In genomic region chr1:115976900-115977480, GRCh38 we compare ENCODE assay signal across 8 cellular contexts. TPM values are rescaled to one million over a fixed set of nuclear protein-coding genes. Genes with fewer than 3 reads are reported as not detected.
DNase-seq lines count a peak whose midpoint lies in the region; ATAC-seq and TF ChIP-seq lines count a peak whose summit lies in the region.

No MANE protein-coding gene starts in this region.

- peak overlapping the region; percentile 56; the same call in 1 of the 2 replicates for H2AFZ ChIP-seq in SK-N-SH (ENCODE audit: low read depth)

- POLR2A ChIA-PET in SK-N-SH (lab: Yijun Ruan, JAX): no interaction called here
- POLR2A ChIA-PET in activated CD4-positive, alpha-beta memory T cell treated with anti-CD3 and anti-CD28 coated beads, Interleukin-2, amount 10 ng/mL, durations not matched to agents 7 days and 5 days (lab: Charles Lee): no interaction called here

- no peak for TF ChIP-seq RAD21 in SK-N-SH (IDR thresholded peaks at IDR 0.05; ENCODE audit: low read length)

- TF ChIP-seq CTCF in SK-N-SH (IDR thresholded peaks at IDR 0.05): no peak
- TF ChIP-seq CTCF in sigmoid colon (IDR thresholded peaks at IDR 0.05): no peak

- H3K4me2 ChIP-seq in SK-N-SH: peak overlapping the region; percentile 59; the same call in 1 of the 2 replicates

- H3K36me3 ChIP-seq in SK-N-SH (replicated peaks in 1 of 2; ENCODE audit: control insufficient read depth in 1 of 2, insufficient read depth in 2 of 2, low read length in 1 of 2) (no peaks in the 10 kb centered on the region), sigmoid colon (no peaks in the 10 kb centered on the region)

- no peak overlapping the region for H3K9ac ChIP-seq in SK-N-SH

- H3K4me3 Mint-ChIP-seq in activated CD4-positive, alpha-beta memory T cell treated with anti-CD3 and anti-CD28 coated beads, Interleukin-2, amount 10 ng/mL, durations not matched to agents 7 days and 5 days: peak overlapping the region; percentile 49

- CTCF ChIA-PET in SK-N-SH (lab: Yijun Ruan, JAX): no interaction called here
- CTCF ChIA-PET in activated CD4-positive, alpha-beta memory T cell treated with anti-CD3 and anti-CD28 coated beads, Interleukin-2, amount 10 ng/mL, durations not matched to agents 7 days and 5 days (lab: Charles Lee): no interaction called here

- H3K4me1 ChIP-seq in SK-N-SH (ENCODE audit: control insufficient read depth in 1 of 2, insufficient read depth in 2 of 2, low read depth in 1 of 2, low read length in 1 of 2): peaks cover 0 to 4% of the 10 kb centered on the region in 2 experiments; a peak in 1 of 4 replicates
- no peaks in the 10 kb centered on the region for H3K4me1 ChIP-seq in right cardiac atrium (ENCODE audit: control insufficient read depth, insufficient read depth, low read length)
- H3K4me1 ChIP-seq in sigmoid colon: peaks cover 0 to 11% (median 5%) of the 10 kb centered on the region in 4 donors

- H3K9me3 ChIP-seq in SK-N-SH (no peaks in the 10 kb centered on the region), right cardiac atrium (ENCODE audit: control insufficient read depth, low read length) (no peaks in the 10 kb centered on the region), sigmoid colon (no peaks in the 10 kb centered on the region)

- intact Hi-C loops in right cardiac atrium (cut with DNase I) (loop anchor here in 1 of 4 donors (10.0 kb wide), 1 partner anchor 172 kb away; no protein-coding TSS in a partner anchor), sigmoid colon (cut with DNase I) (no loop called here)

- no peaks in the 10 kb centered on the region for H3K79me2 ChIP-seq in SK-N-SH (ENCODE audit: insufficient read depth)

- H4K20me1 ChIP-seq in SK-N-SH (ENCODE audit: insufficient read depth): no peaks in the 10 kb centered on the region

- peak; percentile 24 for DNase-seq in SK-N-SH
- DNase-seq in activated CD4-positive, alpha-beta memory T cell treated with anti-CD3 and anti-CD28 coated beads, Interleukin-2, amount 10 ng/mL, durations not matched to agents 7 days and 5 days: no peak
- peak in 2 of 3 donors; percentile 55 to 62 for DNase-seq in right cardiac atrium
- DNase-seq in sigmoid colon: no peak
- DNase-seq in activated CD4-positive, alpha-beta T cell treated with anti-CD3 and anti-CD28 coated beads for 1 hour: no peak

- no peak overlapping the region for H3K27ac ChIP-seq in SK-N-SH (ENCODE audit: low read depth in 2 of 2, low read length in 1 of 2)
- peak overlapping the region; percentile 59 for H3K27ac ChIP-seq in right cardiac atrium (ENCODE audit: low read length)
- H3K27ac ChIP-seq in sigmoid colon: peak overlapping the region; percentile 57 to 62 (median 62)

- H3K27ac Mint-ChIP-seq in activated CD4-positive, alpha-beta memory T cell treated with anti-CD3 and anti-CD28 coated beads, Interleukin-2, amount 10 ng/mL, durations not matched to agents 7 days and 5 days: no peak overlapping the region

- no peaks in the 10 kb centered on the region for H3K9me2 ChIP-seq in SK-N-SH

- no peak for TF ChIP-seq EP300 in SK-N-SH (IDR thresholded peaks at IDR 0.05; ENCODE audit: borderline replicate concordance in 1 of 2, low read depth in 1 of 2, low read length in 1 of 2)
- no peak for TF ChIP-seq EP300 in sigmoid colon (IDR thresholded peaks at IDR 0.05)

- H3K27me3 Mint-ChIP-seq in activated CD4-positive, alpha-beta memory T cell treated with anti-CD3 and anti-CD28 coated beads, Interleukin-2, amount 10 ng/mL, durations not matched to agents 7 days and 5 days: peaks cover 28% of the 10 kb centered on the region

- H3K9me3 Mint-ChIP-seq in activated CD4-positive, alpha-beta memory T cell treated with anti-CD3 and anti-CD28 coated beads, Interleukin-2, amount 10 ng/mL, durations not matched to agents 7 days and 5 days: no peaks in the 10 kb centered on the region

- no peaks in the 10 kb centered on the region for H3F3A ChIP-seq in SK-N-SH (replicated peaks; ENCODE audit: insufficient read depth)

- H3K27me3 ChIP-seq in SK-N-SH (ENCODE audit: insufficient read depth) (peaks cover 8% of the 10 kb centered on the region; the same call in 1 of the 2 replicates), right cardiac atrium (ENCODE audit: control insufficient read depth, insufficient read depth) (no peaks in the 10 kb centered on the region), sigmoid colon (peaks cover 4 to 13% (median 11%) of the 10 kb centered on the region in 3 donors)

- peaks cover 14% of the 10 kb centered on the region for H3K4me1 Mint-ChIP-seq in activated CD4-positive, alpha-beta memory T cell treated with anti-CD3 and anti-CD28 coated beads, Interleukin-2, amount 10 ng/mL, durations not matched to agents 7 days and 5 days

- TF ChIP-seq POLR2A in sigmoid colon (IDR thresholded peaks at IDR 0.05): no peak

- H3K36me3 Mint-ChIP-seq in activated CD4-positive, alpha-beta memory T cell treated with anti-CD3 and anti-CD28 coated beads, Interleukin-2, amount 10 ng/mL, durations not matched to agents 7 days and 5 days (ENCODE audit: low read depth): no peaks in the 10 kb centered on the region

- ATAC-seq in SK-N-SH treated with all-trans-retinoic acid at 6 μM for 48 hours (no peak), right cardiac atrium (no peak), HG03460 (IDR thresholded peaks at IDR 0.05; ENCODE audit: unreplicated experiment) (no peak), GM19328 (IDR thresholded peaks at IDR 0.05; ENCODE audit: unreplicated experiment) (no peak)

- WGBS in SK-N-SH (ENCODE audit: low lambda C conversion rate): 93% methylated on average over 13 of the region's 18 CpGs
- 53% methylated on average over 18 of the region's 18 CpGs for WGBS in right cardiac atrium
- WGBS in sigmoid colon, 2 donors: 48 to 64% methylated on average over 18 of the region's 18 CpGs

- H3K4me3 ChIP-seq in SK-N-SH (ENCODE audit: low read depth in 2 of 2, low read length in 1 of 2) (peak overlapping the region; percentile 62 to 64; a peak in 3 of 4 replicates), right cardiac atrium (ENCODE audit: low read length) (peak overlapping the region; percentile 94), sigmoid colon (peak overlapping the region; percentile 31 to 61 (median 54))

TF ChIP-seq in SK-N-SH, 30 proteins besides CTCF, POLR2A, EP300 and RAD21:
- TF ChIP-seq MEF2A (IDR thresholded peaks at IDR 0.05; ENCODE audit: borderline replicate concordance, low read depth) (no peak), EZH2phosphoT487 (IDR thresholded peaks at IDR 0.05; ENCODE audit: borderline replicate concordance, low read depth) (no peak), TAF1 (IDR thresholded peaks at IDR 0.05; ENCODE audit: borderline replicate concordance, low read depth, low read length) (no peak)

TF ChIP-seq in SK-N-SH treated with all-trans-retinoic acid at 6 μM for 48 hours, 23 proteins besides CTCF, POLR2A, EP300 and RAD21 (continues in another document):
- no peak for TF ChIP-seq ESRRG (CRISPR knock-in tag; IDR thresholded peaks at IDR 0.05)
- no peak for TF ChIP-seq TOX (CRISPR knock-in tag; IDR thresholded peaks at IDR 0.05; ENCODE audit: borderline replicate concordance)
- no peak for TF ChIP-seq CSRNP3 (CRISPR knock-in tag; IDR thresholded peaks at IDR 0.05)
- no peak for TF ChIP-seq ZNF8 (CRISPR knock-in tag; IDR thresholded peaks at IDR 0.05)
- no peak for TF ChIP-seq SNAI2 (CRISPR knock-in tag; IDR thresholded peaks at IDR 0.05)
- TF ChIP-seq ZC3H10 (CRISPR knock-in tag; IDR thresholded peaks at IDR 0.05): no peak
- no peak for TF ChIP-seq ISL1 (CRISPR knock-in tag; IDR thresholded peaks at IDR 0.05)
- TF ChIP-seq ARNTL (CRISPR knock-in tag; IDR thresholded peaks at IDR 0.05; ENCODE audit: borderline replicate concordance, low read depth): no peak
- no peak for TF ChIP-seq PATZ1 (CRISPR knock-in tag; IDR thresholded peaks at IDR 0.05; ENCODE audit: borderline replicate concordance)
- no peak for TF ChIP-seq PPARA (CRISPR knock-in tag; IDR thresholded peaks at IDR 0.05; ENCODE audit: borderline replicate concordance)
- TF ChIP-seq ZNF565 (CRISPR knock-in tag; conservative IDR thresholded peaks at IDR 0.05; ENCODE audit: low read depth): no peak
- no peak for TF ChIP-seq ZFP30 (CRISPR knock-in tag; IDR thresholded peaks at IDR 0.05)
- TF ChIP-seq OSR1 (CRISPR knock-in tag; IDR thresholded peaks at IDR 0.05): no peak

RNA-seq across cellular contexts. Expression of gene SLC22A15, which starts 0.7 kb away (rescaled TPM):
- polyA plus RNA-seq in SK-N-SH (2012; rRNA removed) (0.13 and 0.41 TPM in 2 replicates), right cardiac atrium (3.5 TPM), sigmoid colon (1 to 10 TPM in 1 of 3 donors, under 1 TPM in 1, not detected in 1; 0.99 to 1.2 TPM)
- 0.13 and 0.20 TPM in 2 replicates for polyA plus RNA-seq in SK-N-SH (2012; cell fraction: cytosol; rRNA removed)
- 0.65 and 0.88 TPM in 2 replicates for polyA plus RNA-seq in SK-N-SH (2012; cell fraction: nucleus; rRNA removed)
- 1 to 10 TPM; 1.2 to 1.3 TPM for total RNA-seq in activated CD4-positive, alpha-beta memory T cell treated with anti-CD3 and anti-CD28 coated beads, Interleukin-2, amount 10 ng/mL, durations not matched to agents 7 days and 5 days
- total RNA-seq in right cardiac atrium (1 to 10 TPM; 4.5 to 9.3 (median 5.6) TPM), sigmoid colon (1 to 10 TPM; 1.2 to 3.3 (median 2.8) TPM)

Comparison
In these comparisons a context has a peak if more than half of its experiments do, and no peak if none do; other contexts are left out.
1. DNase-seq: peak in SK-N-SH (single experiment) and right cardiac atrium (2 of 3); none in activated CD4-positive, alpha-beta memory T cell treated with anti-CD3 and anti-CD28 coated beads, Interleukin-2, amount 10 ng/mL, durations not matched to agents 7 days and 5 days (single experiment), sigmoid colon (single experiment) and activated CD4-positive, alpha-beta T cell treated with anti-CD3 and anti-CD28 coated beads for 1 hour (single experiment).
2. H3K27ac ChIP-seq: peak in right cardiac atrium (single experiment) and sigmoid colon (4 of 4); none in SK-N-SH (0 of 2).
3. Peak in every context shown above with its lines, with median percentiles within 50 percentile points of each other: H3K4me3 ChIP-seq.